7 cellular contexts compared by ENCODE assay signal in genomic region chr19:7533925-7534480, GRCh38. TPM values are rescaled to one million over a fixed set of nuclear protein-coding genes. Genes with fewer than 3 reads are reported as not detected.
DNase-seq lines count a peak whose midpoint lies in the region; ATAC-seq and TF ChIP-seq lines count a peak whose summit lies in the region.

No MANE protein-coding gene starts in this region.

- peak overlapping the region; percentile 54 for H3K4me3 ChIP-seq in ovary
- peak overlapping the region; percentile 60 to 85 for H3K4me3 ChIP-seq in testis

- peak; percentile 80 for DNase-seq in NCI-H1092 (lab: John Stamatoyannopoulos, UW)
- DNase-seq in SW 1271 (lab: John Stamatoyannopoulos, UW) = peak; percentile 73 to 78
- DNase-seq in activated naive CD8-positive, alpha-beta T cell treated with anti-CD3 and anti-CD28 coated beads, Interleukin-2, amount 50 U/mL, for 16 hours (ENCODE audit: low read depth, low spot score) = peak; percentile 63
- DNase-seq in head of caudate nucleus = peak; percentile 79 to 96 (median 90)
- DNase-seq in ovary = peak; percentile 85 to 91 (median 89)
- DNase-seq in testis = peak; percentile 94

- no peak for TF ChIP-seq EP300 in ovary (IDR thresholded peaks at IDR 0.05)

- TF ChIP-seq POLR2A in ovary (IDR thresholded peaks at IDR 0.05) = peak; percentile 61
- no peak for TF ChIP-seq POLR2A in testis (IDR thresholded peaks at IDR 0.05)

- TF ChIP-seq CTCF in ovary (IDR thresholded peaks at IDR 0.05) = no peak
- TF ChIP-seq CTCF in testis (IDR thresholded peaks at IDR 0.05) = no peak

- WGBS in ovary, 3 donors = 0 to 1% (median 1%) methylated on average over 31 to 41 of the region's 41 CpGs
- 0 to 1% methylated on average over 29 to 41 of the region's 41 CpGs for WGBS in testis, 2 donors

- H3K4me1 ChIP-seq in ovary (ENCODE audit: insufficient read depth) = peaks cover 2% of the 10 kb centered on the region
- peaks cover 7% of the 10 kb centered on the region for H3K4me1 ChIP-seq in testis

- H3K9me3 ChIP-seq in ovary (no peaks in the 10 kb centered on the region), testis (no peaks in the 10 kb centered on the region)

- peak; percentile 38 for ATAC-seq in GM18498 (IDR thresholded peaks at IDR 0.05; ENCODE audit: unreplicated experiment)

- H3K27ac ChIP-seq in ovary (peak overlapping the region; percentile 76 to 88), testis (peak overlapping the region; percentile 92 to 93)

- H3K36me3 ChIP-seq in ovary = no peaks in the 10 kb centered on the region
- H3K36me3 ChIP-seq in testis (ENCODE audit: low read depth, missing control alignments) = no peaks in the 10 kb centered on the region

- H3K27me3 ChIP-seq in ovary (no peaks in the 10 kb centered on the region), testis (no peaks in the 10 kb centered on the region)

- intact Hi-C loops in head of caudate nucleus (cut with DNase I) = no loop called here
- intact Hi-C loops in ovary (cut with DNase I) = loop anchor here in 3 of 4 donors (2.0 to 10.0 kb wide), 4 partner anchors 45 to 429 kb away; partner anchors contain the start of gene PEX11G (in 2 of the 3)
- intact Hi-C loops in testis (cut with DNase I; ENCODE audit: low total_unique reads) = no loop called here

RNA-seq across cellular contexts. Expression of gene PNPLA6, which starts 1.5 kb away (rescaled TPM):
- total RNA-seq in ovary = 10 to 100 TPM; 31.0 to 69.1 (median 60.1) TPM
- polyA plus RNA-seq in ovary = 10 to 100 TPM; 19.0 to 30.6 TPM
- 100 to 1,000 TPM; 109 to 143 TPM for total RNA-seq in testis
- 153 TPM for polyA plus RNA-seq in testis (ENCODE audit: insufficient read depth, low read depth, low replicate concordance)

RNA-seq across cellular contexts. Expression of gene MCOLN1, which starts 11.6 kb away (rescaled TPM):
- total RNA-seq in ovary (10 to 100 TPM in 6 of 7 donors, 1 to 10 TPM in 1; 9.2 to 18.9 (median 13.6) TPM), testis (10 to 100 TPM; 17.7 to 26.9 TPM)
- polyA plus RNA-seq in ovary (10 to 100 TPM in 1 of 2 donors, 1 to 10 TPM in 1; 6.1 to 20.4 TPM), testis (ENCODE audit: insufficient read depth, low read depth, low replicate concordance) (15.2 TPM)

RNA-seq across cellular contexts. Expression of gene ZNF358, which starts 18.1 kb away (rescaled TPM):
- total RNA-seq in ovary (100 to 1,000 TPM in 2 of 7 donors, 10 to 100 TPM in 5; 55.0 to 112 (median 88.2) TPM), testis (10 to 100 TPM; 28.7 to 35.9 TPM)
- polyA plus RNA-seq in ovary (10 to 100 TPM in 1 of 2 donors, 1 to 10 TPM in 1; 9.2 to 91.7 TPM), testis (ENCODE audit: insufficient read depth, low read depth, low replicate concordance) (21.0 TPM)

RNA-seq across cellular contexts. Expression of gene PEX11G, which starts 45.2 kb away (rescaled TPM):
- total RNA-seq in ovary (1 to 10 TPM; 2.8 to 5.1 (median 3.7) TPM), testis (10 to 100 TPM; 12.3 to 20.9 TPM)
- polyA plus RNA-seq in ovary (1 to 10 TPM in 1 of 2 donors, under 1 TPM in 1; 0.40 to 6.0 TPM), testis (ENCODE audit: insufficient read depth, low read depth, low replicate concordance) (26.0 TPM)

Comparison
In these comparisons a context has a peak if more than half of its experiments do, and no peak if none do; other contexts are left out.
1. Peak in every context shown above with its lines: DNase-seq, ATAC-seq, H3K4me3 ChIP-seq and H3K27ac ChIP-seq.
2. intact Hi-C loops: an anchor here in ovary (2.0 to 10.0 kb wide); none called in head of caudate nucleus and testis.